Comparison of ENCODE assay signal across 1 cellular context in the genomic region with DNA sequence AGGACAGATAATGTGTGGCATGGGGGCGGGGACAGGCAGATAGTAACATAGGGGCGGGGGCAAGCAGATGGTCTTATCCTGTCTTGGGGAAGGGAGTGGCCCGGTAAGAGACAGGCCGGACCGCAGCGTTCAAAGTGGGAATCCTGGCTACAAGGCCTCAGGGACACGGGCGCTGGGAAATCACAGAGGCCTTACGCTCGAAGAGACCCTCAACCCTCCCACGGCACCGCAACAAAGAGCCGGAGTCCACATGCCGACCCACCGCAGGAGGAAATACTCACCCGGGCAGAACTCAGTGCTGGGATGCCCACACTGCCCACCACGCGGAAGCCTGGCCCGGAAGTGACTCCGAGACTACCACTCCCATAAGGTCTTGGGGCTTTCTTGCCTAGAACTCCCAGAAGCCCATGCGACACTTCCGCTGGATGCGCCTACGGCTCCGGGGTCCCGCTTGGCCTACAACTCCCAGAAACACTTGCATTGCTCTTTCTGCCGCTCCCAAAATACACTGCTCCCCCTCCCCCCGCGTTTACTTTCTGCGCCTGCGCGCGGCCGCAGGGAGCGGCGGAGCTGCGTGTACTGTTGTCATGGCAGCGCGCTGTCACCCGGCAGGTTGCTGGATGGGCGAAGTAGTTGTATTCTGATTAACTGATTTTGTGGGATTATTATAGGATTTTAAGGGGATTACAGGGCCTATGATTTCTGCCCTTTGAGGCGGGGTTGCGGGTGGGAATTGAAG.
TF ChIP-seq lines count a peak whose summit lies in the region.

A gene (minus strand): TSS at position 344 of the 739 bp plus-strand sequence. CDS start 3,840 bp downstream, outside the sequence.

TF ChIP-seq in K562, 482 proteins besides CTCF, POLR2A, EP300 and RAD21 (continued from another document and continues in another):
- TF ChIP-seq ZNF274 (IDR thresholded peaks at IDR 0.05; ENCODE audit: borderline replicate concordance, low read depth, low read length) = no peak
- no peak for TF ChIP-seq RCOR1 (IDR thresholded peaks at IDR 0.05; ENCODE audit: borderline replicate concordance in 1 of 2, low read depth in 2 of 2, low read length in 2 of 2)
- TF ChIP-seq ZKSCAN8 (CRISPR knock-in tag; IDR thresholded peaks at IDR 0.05) = no peak
- TF ChIP-seq DNMT1 (IDR thresholded peaks at IDR 0.05) = no peak
- peak; percentile 77 for TF ChIP-seq HNRNPL (IDR thresholded peaks at IDR 0.05; ENCODE audit: low read depth, low read length)
- no peak for TF ChIP-seq NUFIP1 (IDR thresholded peaks at IDR 0.05; ENCODE audit: partially characterized antibody)
- peak; percentile 77 for TF ChIP-seq SAP30 (IDR thresholded peaks at IDR 0.05; ENCODE audit: borderline replicate concordance, insufficient read depth, low read depth, low read length, poor library complexity, severe bottlenecking)
- TF ChIP-seq, protein P1, sequence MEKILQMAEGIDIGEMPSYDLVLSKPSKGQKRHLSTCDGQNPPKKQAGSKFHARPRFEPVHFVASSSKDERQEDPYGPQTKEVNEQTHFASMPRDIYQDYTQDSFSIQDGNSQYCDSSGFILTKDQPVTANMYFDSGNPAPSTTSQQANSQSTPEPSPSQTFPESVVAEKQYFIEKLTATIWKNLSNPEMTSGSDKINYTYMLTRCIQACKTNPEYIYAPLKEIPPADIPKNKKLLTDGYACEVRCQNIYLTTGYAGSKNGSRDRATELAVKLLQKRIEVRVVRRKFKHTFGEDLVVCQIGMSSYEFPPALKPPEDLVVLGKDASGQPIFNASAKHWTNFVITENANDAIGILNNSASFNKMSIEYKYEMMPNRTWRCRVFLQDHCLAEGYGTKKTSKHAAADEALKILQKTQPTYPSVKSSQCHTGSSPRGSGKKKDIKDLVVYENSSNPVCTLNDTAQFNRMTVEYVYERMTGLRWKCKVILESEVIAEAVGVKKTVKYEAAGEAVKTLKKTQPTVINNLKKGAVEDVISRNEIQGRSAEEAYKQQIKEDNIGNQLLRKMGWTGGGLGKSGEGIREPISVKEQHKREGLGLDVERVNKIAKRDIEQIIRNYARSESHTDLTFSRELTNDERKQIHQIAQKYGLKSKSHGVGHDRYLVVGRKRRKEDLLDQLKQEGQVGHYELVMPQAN (IDR thresholded peaks at IDR 0.05; ENCODE audit: borderline replicate concordance) = peak; percentile 92
- TF ChIP-seq PHB (CRISPR knock-in tag; IDR thresholded peaks at IDR 0.05) = no peak
- TF ChIP-seq SPI1 (IDR thresholded peaks at IDR 0.05; ENCODE audit: borderline replicate concordance, low read depth, low read length) = 0 out of 2 replicates have a peak, but pooled peaks have one; percentile 53
- TF ChIP-seq ZNF41 (CRISPR knock-in tag; conservative IDR thresholded peaks at IDR 0.05) = no peak
- TF ChIP-seq BACH1 (tag; IDR thresholded peaks at IDR 0.05) = peak; percentile 41; the same call in 1 of the 2 replicates
- TF ChIP-seq, protein P2, sequence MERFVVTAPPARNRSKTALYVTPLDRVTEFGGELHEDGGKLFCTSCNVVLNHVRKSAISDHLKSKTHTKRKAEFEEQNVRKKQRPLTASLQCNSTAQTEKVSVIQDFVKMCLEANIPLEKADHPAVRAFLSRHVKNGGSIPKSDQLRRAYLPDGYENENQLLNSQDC (CRISPR knock-in tag; IDR thresholded peaks at IDR 0.05) = no peak
- no peak for TF ChIP-seq ZNF79 (CRISPR knock-in tag; IDR thresholded peaks at IDR 0.05; ENCODE audit: low read depth)
- TF ChIP-seq, protein P3, sequence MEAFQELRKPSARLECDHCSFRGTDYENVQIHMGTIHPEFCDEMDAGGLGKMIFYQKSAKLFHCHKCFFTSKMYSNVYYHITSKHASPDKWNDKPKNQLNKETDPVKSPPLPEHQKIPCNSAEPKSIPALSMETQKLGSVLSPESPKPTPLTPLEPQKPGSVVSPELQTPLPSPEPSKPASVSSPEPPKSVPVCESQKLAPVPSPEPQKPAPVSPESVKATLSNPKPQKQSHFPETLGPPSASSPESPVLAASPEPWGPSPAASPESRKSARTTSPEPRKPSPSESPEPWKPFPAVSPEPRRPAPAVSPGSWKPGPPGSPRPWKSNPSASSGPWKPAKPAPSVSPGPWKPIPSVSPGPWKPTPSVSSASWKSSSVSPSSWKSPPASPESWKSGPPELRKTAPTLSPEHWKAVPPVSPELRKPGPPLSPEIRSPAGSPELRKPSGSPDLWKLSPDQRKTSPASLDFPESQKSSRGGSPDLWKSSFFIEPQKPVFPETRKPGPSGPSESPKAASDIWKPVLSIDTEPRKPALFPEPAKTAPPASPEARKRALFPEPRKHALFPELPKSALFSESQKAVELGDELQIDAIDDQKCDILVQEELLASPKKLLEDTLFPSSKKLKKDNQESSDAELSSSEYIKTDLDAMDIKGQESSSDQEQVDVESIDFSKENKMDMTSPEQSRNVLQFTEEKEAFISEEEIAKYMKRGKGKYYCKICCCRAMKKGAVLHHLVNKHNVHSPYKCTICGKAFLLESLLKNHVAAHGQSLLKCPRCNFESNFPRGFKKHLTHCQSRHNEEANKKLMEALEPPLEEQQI (IDR thresholded peaks at IDR 0.05) = no peak
- peak; percentile 83 for TF ChIP-seq NR2C1 (IDR thresholded peaks at IDR 0.05)
- TF ChIP-seq NR2C1 (tag; IDR thresholded peaks at IDR 0.05) = peak; percentile 91
- TF ChIP-seq CAMTA2 (CRISPR knock-in tag; conservative IDR thresholded peaks at IDR 0.05) = no peak
- TF ChIP-seq, protein P4, sequence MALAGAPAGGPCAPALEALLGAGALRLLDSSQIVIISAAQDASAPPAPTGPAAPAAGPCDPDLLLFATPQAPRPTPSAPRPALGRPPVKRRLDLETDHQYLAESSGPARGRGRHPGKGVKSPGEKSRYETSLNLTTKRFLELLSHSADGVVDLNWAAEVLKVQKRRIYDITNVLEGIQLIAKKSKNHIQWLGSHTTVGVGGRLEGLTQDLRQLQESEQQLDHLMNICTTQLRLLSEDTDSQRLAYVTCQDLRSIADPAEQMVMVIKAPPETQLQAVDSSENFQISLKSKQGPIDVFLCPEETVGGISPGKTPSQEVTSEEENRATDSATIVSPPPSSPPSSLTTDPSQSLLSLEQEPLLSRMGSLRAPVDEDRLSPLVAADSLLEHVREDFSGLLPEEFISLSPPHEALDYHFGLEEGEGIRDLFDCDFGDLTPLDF (CRISPR knock-in tag; IDR thresholded peaks at IDR 0.05) = no peak
- TF ChIP-seq, protein P5, sequence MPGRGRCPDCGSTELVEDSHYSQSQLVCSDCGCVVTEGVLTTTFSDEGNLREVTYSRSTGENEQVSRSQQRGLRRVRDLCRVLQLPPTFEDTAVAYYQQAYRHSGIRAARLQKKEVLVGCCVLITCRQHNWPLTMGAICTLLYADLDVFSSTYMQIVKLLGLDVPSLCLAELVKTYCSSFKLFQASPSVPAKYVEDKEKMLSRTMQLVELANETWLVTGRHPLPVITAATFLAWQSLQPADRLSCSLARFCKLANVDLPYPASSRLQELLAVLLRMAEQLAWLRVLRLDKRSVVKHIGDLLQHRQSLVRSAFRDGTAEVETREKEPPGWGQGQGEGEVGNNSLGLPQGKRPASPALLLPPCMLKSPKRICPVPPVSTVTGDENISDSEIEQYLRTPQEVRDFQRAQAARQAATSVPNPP (IDR thresholded peaks at IDR 0.05; ENCODE audit: borderline replicate concordance, insufficient read depth, insufficient read length) = no peak
- no peak for TF ChIP-seq ZNF444 (CRISPR knock-in tag; IDR thresholded peaks at IDR 0.05)
- TF ChIP-seq CTBP1 (IDR thresholded peaks at IDR 0.05; ENCODE audit: borderline replicate concordance) = peak; percentile 66; the same call in 1 of the 2 replicates
- peak; percentile 29; the same call in 1 of the 2 replicates for TF ChIP-seq SIN3B (IDR thresholded peaks at IDR 0.05; ENCODE audit: low read depth)
- no peak for TF ChIP-seq ZC3H8 (IDR thresholded peaks at IDR 0.05)
- no peak for TF ChIP-seq CREBBP (IDR thresholded peaks at IDR 0.05; ENCODE audit: low read depth, low read length)
- TF ChIP-seq ZNF184 (CRISPR knock-in tag; IDR thresholded peaks at IDR 0.05) = no peak
- peak; percentile 53; the same call in 1 of the 2 replicates for TF ChIP-seq RB1 (IDR thresholded peaks at IDR 0.05; ENCODE audit: low read depth)
- TF ChIP-seq, protein P6, sequence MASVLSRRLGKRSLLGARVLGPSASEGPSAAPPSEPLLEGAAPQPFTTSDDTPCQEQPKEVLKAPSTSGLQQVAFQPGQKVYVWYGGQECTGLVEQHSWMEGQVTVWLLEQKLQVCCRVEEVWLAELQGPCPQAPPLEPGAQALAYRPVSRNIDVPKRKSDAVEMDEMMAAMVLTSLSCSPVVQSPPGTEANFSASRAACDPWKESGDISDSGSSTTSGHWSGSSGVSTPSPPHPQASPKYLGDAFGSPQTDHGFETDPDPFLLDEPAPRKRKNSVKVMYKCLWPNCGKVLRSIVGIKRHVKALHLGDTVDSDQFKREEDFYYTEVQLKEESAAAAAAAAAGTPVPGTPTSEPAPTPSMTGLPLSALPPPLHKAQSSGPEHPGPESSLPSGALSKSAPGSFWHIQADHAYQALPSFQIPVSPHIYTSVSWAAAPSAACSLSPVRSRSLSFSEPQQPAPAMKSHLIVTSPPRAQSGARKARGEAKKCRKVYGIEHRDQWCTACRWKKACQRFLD (CRISPR knock-in tag; IDR thresholded peaks at IDR 0.05) = peak; percentile 88
- TF ChIP-seq ZC3H4 (CRISPR knock-in tag; IDR thresholded peaks at IDR 0.05; ENCODE audit: borderline replicate concordance) = no peak
- no peak for TF ChIP-seq SLC30A9 (CRISPR knock-in tag; IDR thresholded peaks at IDR 0.05)
- TF ChIP-seq ZNF224 (CRISPR knock-in tag; IDR thresholded peaks at IDR 0.05) = no peak
- peak; percentile 81 for TF ChIP-seq CXXC5 (CRISPR knock-in tag; IDR thresholded peaks at IDR 0.05)
- TF ChIP-seq KAT2B (IDR thresholded peaks at IDR 0.05; ENCODE audit: low read depth, low read length) = no peak
- peak; percentile 19 for TF ChIP-seq ZNF263 (CRISPR knock-in tag; IDR thresholded peaks at IDR 0.05; ENCODE audit: borderline replicate concordance)
- TF ChIP-seq SRF (CRISPR knock-in tag; IDR thresholded peaks at IDR 0.05) = peak in 1 of 2 experiments; percentile 31; a peak in 1 of 4 replicates
- no peak for TF ChIP-seq FUS (optimal IDR thresholded peaks at IDR 0.05; ENCODE audit: low read depth, low read length)
- TF ChIP-seq NR2F6 (CRISPR knock-in tag; IDR thresholded peaks at IDR 0.05) = no peak
- no peak for TF ChIP-seq POLR3A (IDR thresholded peaks at IDR 0.05; ENCODE audit: borderline replicate concordance, extremely low read depth, insufficient read depth, insufficient read length)
- TF ChIP-seq ZNF436 (CRISPR knock-in tag; IDR thresholded peaks at IDR 0.05) = no peak
- TF ChIP-seq HLTF (IDR thresholded peaks at IDR 0.05) = no peak
- TF ChIP-seq CC2D1A (IDR thresholded peaks at IDR 0.05) = no peak; the same call in 1 of the 2 replicates
- no peak for TF ChIP-seq CBFB (CRISPR knock-in tag; IDR thresholded peaks at IDR 0.05)
- TF ChIP-seq ZNF174 (CRISPR knock-in tag; IDR thresholded peaks at IDR 0.05) = no peak
- TF ChIP-seq TAF9B (IDR thresholded peaks at IDR 0.05; ENCODE audit: partially characterized antibody) = no peak
- no peak; a peak in 1 of 4 replicates for TF ChIP-seq TEAD1 (CRISPR knock-in tag; IDR thresholded peaks at IDR 0.05)
- no peak for TF ChIP-seq ZC3H11A (IDR thresholded peaks at IDR 0.05; ENCODE audit: low read depth, low read length)
- no peak for TF ChIP-seq SETDB1 (IDR thresholded peaks at IDR 0.05; ENCODE audit: low read length)
- TF ChIP-seq, protein P7, sequence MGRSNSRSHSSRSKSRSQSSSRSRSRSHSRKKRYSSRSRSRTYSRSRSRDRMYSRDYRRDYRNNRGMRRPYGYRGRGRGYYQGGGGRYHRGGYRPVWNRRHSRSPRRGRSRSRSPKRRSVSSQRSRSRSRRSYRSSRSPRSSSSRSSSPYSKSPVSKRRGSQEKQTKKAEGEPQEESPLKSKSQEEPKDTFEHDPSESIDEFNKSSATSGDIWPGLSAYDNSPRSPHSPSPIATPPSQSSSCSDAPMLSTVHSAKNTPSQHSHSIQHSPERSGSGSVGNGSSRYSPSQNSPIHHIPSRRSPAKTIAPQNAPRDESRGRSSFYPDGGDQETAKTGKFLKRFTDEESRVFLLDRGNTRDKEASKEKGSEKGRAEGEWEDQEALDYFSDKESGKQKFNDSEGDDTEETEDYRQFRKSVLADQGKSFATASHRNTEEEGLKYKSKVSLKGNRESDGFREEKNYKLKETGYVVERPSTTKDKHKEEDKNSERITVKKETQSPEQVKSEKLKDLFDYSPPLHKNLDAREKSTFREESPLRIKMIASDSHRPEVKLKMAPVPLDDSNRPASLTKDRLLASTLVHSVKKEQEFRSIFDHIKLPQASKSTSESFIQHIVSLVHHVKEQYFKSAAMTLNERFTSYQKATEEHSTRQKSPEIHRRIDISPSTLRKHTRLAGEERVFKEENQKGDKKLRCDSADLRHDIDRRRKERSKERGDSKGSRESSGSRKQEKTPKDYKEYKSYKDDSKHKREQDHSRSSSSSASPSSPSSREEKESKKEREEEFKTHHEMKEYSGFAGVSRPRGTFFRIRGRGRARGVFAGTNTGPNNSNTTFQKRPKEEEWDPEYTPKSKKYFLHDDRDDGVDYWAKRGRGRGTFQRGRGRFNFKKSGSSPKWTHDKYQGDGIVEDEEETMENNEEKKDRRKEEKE (IDR thresholded peaks at IDR 0.05; ENCODE audit: borderline replicate concordance in 1 of 2, control insufficient read depth in 1 of 2, low read depth in 2 of 2, low read length in 1 of 2) = no peak; a peak in 1 of 4 replicates
- no peak for TF ChIP-seq ZNF507 (tag; conservative IDR thresholded peaks at IDR 0.05)
- peak in 2 of 3 experiments; percentile 36 to 42 for TF ChIP-seq YY1 (IDR thresholded peaks at IDR 0.05; ENCODE audit: borderline replicate concordance in 1 of 3, control insufficient read depth in 1 of 3, extremely low read depth in 1 of 3, insufficient read depth in 3 of 3, insufficient read length in 1 of 3, insufficient replicate concordance in 2 of 3, low read depth in 1 of 3, low read length in 2 of 3)
- no peak for TF ChIP-seq FOXM1 (IDR thresholded peaks at IDR 0.05; ENCODE audit: low read depth)
- 0 out of 2 replicates have a peak, but pooled peaks have one; percentile 20 for TF ChIP-seq FOXM1 (CRISPR knock-in tag; IDR thresholded peaks at IDR 0.05; ENCODE audit: low read depth)
- no peak for TF ChIP-seq ZFP30 (CRISPR knock-in tag; IDR thresholded peaks at IDR 0.05; ENCODE audit: borderline replicate concordance)
- no peak for TF ChIP-seq SNRNP70 (optimal IDR thresholded peaks at IDR 0.05; ENCODE audit: low read depth, low read length)
- TF ChIP-seq ZNF232 (CRISPR knock-in tag; IDR thresholded peaks at IDR 0.05) = no peak
- TF ChIP-seq RBM15 (IDR thresholded peaks at IDR 0.05; ENCODE audit: insufficient read depth, low read length) = no peak
